11 cellular contexts compared by ENCODE assay signal in genomic region chr5:106862450-106863193, GRCh38.
DNase-seq lines count a peak whose midpoint lies in the region; ATAC-seq and TF ChIP-seq lines count a peak whose summit lies in the region.
"Had no signal": no experiment of that assay in that cellular context is flagged by ENCODE, and none has a peak within 500 bp of the region (broad histone marks: within the 10 kb centered on the region; RNA-seq: fewer than 3 reads in every experiment).

No MANE protein-coding gene starts in this region.

- in situ Hi-C loops in ACHN (cut with HindIII; ENCODE audit: low pct_ligation_motif_present, low pct_unique_long_range_greater_than_20kb, low sequenced_read_pairs) = no loop called here

- no peak for ATAC-seq in HG03457 (IDR thresholded peaks at IDR 0.05; ENCODE audit: unreplicated experiment)
- ATAC-seq: naive thymus-derived CD8-positive, alpha-beta T cell; stimulated activated memory B cell treated with anti-CD40 and anti-IgM and Interleukin-4, amounts not matched to agents 10 μg/mL and 1 μg/mL and 100 μg/mL, for 72 hours had no signal

- peak; percentile 10 for DNase-seq in A172 (ENCODE audit: low spot score)
- peak; percentile 99 for DNase-seq in H4 (ENCODE audit: low spot score)
- peak; percentile 46 for DNase-seq in OCI-M1 (lab: John Stamatoyannopoulos, UW)
- DNase-seq in fibroblast of mammary gland (ENCODE audit: low read depth) = peak; percentile 10
- DNase-seq in ACHN = no peak
- DNase-seq in stimulated activated CD4-positive, alpha-beta T cell treated with anti-CD3 and anti-CD28 coated beads, Interleukin-12 subunit alpha, Interleukin-12 subunit beta, amount 100 ng/mL, for 4 hours = no peak
- DNase-seq in NCI-H187 (lab: John Stamatoyannopoulos, UW) = no peak
- DNase-seq: naive thymus-derived CD8-positive, alpha-beta T cell; NCI-H1092 treated with DMSO at 0.1 percent for 48 hours had no signal

- no peak for TF ChIP-seq CTCF in fibroblast of mammary gland (conservative IDR thresholded peaks at IDR 0.05; ENCODE audit: control insufficient read depth, insufficient read depth, low read depth, low read length)

- no peak overlapping the region for H3K4me3 ChIP-seq in fibroblast of mammary gland (ENCODE audit: control insufficient read depth, low read depth, low read length)

Comparison
In these comparisons a context has a peak if more than half of its experiments do, and no peak if none do; other contexts are left out.
1. DNase-seq: peak in A172 (single experiment), H4 (single experiment), OCI-M1 (single experiment) and fibroblast of mammary gland (single experiment); none in ACHN (single experiment), stimulated activated CD4-positive, alpha-beta T cell treated with anti-CD3 and anti-CD28 coated beads, Interleukin-12 subunit alpha, Interleukin-12 subunit beta, amount 100 ng/mL, for 4 hours (single experiment) and NCI-H187 (0 of 2).